8 cellular contexts compared by ENCODE assay signal in the genomic region with DNA sequence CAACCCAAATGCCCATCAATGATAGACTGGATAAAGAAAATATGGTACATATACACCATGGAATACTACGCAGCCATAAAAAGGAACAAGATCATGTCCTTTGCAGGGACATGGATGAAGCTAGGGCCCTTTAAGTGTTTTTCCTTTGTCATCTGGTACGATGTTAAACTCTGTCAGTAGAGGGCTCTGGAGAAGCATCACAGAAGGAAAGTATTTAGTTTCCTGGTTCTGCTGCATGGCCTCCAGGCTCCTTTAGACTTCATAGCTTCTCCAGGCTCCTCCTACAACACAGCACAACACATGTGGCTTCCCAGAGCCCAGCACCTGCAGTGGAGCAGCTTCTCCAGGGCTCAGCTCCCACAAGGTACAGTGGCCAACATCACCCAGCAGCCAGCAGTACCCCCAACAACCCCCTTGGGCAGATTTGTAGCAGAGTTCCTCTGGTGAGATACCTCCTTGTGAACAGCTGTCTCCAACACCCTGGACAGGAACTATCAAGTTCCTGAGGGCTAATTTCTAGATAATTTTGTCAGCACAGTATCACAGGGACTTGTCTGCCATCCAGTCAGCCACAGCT.
DNase-seq lines count a peak whose midpoint lies in the region; ATAC-seq and TF ChIP-seq lines count a peak whose summit lies in the region.

No MANE protein-coding gene starts in this region.

- H3K79me2 ChIP-seq in osteoblast (ENCODE audit: insufficient read depth, low read length) = no peaks in the 10 kb centered on the region

- H3K9me3 Mint-ChIP-seq in activated naive CD4-positive, alpha-beta T cell treated with anti-CD3 and anti-CD28 coated beads, Interleukin-2, amount 50 U/mL, for 72 hours = no peaks in the 10 kb centered on the region

- H3K4me3 ChIP-seq in astrocyte of the spinal cord (ENCODE audit: low read depth, low read length) (no peak overlapping the region), osteoblast (ENCODE audit: insufficient read depth, low read length) (no peak overlapping the region)

- H3K4me1 ChIP-seq in osteoblast (ENCODE audit: insufficient read depth, low read length) = peaks cover 8% of the 10 kb centered on the region

- TF ChIP-seq CTCF in astrocyte of the spinal cord (IDR thresholded peaks at IDR 0.05; ENCODE audit: low read depth, low read length) = peak; percentile 13
- TF ChIP-seq CTCF in osteoblast (IDR thresholded peaks at IDR 0.05; ENCODE audit: extremely low read depth, low read depth, low read length) = peak; percentile 50

- no peak for DNase-seq in activated naive CD4-positive, alpha-beta T cell treated with anti-CD3 and anti-CD28 coated beads, Interleukin-2, amount 50 U/mL, for 72 hours (ENCODE audit: low spot score in 2 of 2)
- DNase-seq in activated naive CD4-positive, alpha-beta T cell treated with anti-CD3 and anti-CD28 coated beads, Interleukin-2, amount 50 U/mL, for 16 hours = no peak
- peak; percentile 62 for DNase-seq in HT1080 (ENCODE audit: low read depth)
- no peak for DNase-seq in astrocyte of the spinal cord (ENCODE audit: low read depth, low spot score)
- no peak for DNase-seq in osteoblast (ENCODE audit: insufficient read length, low spot score, missing footprints)
- no peak for DNase-seq in NCI-H2081 treated with DMSO at 0.1 percent for 48 hours (lab: John Stamatoyannopoulos, UW)
- no peak for DNase-seq in KG1 (lab: John Stamatoyannopoulos, UW)

- in situ Hi-C loops in astrocyte of the spinal cord (cut with HindIII; ENCODE audit: low sequenced_read_pairs) = no loop called here

- no peak overlapping the region for H3K4me2 ChIP-seq in osteoblast (ENCODE audit: insufficient read depth, low read length)

- peak overlapping the region; percentile 75 for H2AFZ ChIP-seq in osteoblast (ENCODE audit: low read length)

- no peaks in the 10 kb centered on the region for H3K9me3 ChIP-seq in osteoblast (ENCODE audit: low read depth, low read length)

- H4K20me1 ChIP-seq in osteoblast (ENCODE audit: insufficient read depth, low read length) = no peaks in the 10 kb centered on the region

- peak; percentile 57 to 64 for ATAC-seq in activated naive CD4-positive, alpha-beta T cell treated with anti-CD3 and anti-CD28 coated beads, Interleukin-2, amount 50 U/mL, for 72 hours
- no peak for ATAC-seq in GM19324 (IDR thresholded peaks at IDR 0.05; ENCODE audit: low FRiP score, unreplicated experiment)

- no peaks in the 10 kb centered on the region for H3K36me3 ChIP-seq in osteoblast (ENCODE audit: insufficient read depth, low read length)

- no peak overlapping the region for H3K27ac ChIP-seq in osteoblast (ENCODE audit: low read depth, low read length)

- H3K36me3 Mint-ChIP-seq in activated naive CD4-positive, alpha-beta T cell treated with anti-CD3 and anti-CD28 coated beads, Interleukin-2, amount 50 U/mL, for 72 hours = no peaks in the 10 kb centered on the region

- H3K27ac Mint-ChIP-seq in activated naive CD4-positive, alpha-beta T cell treated with anti-CD3 and anti-CD28 coated beads, Interleukin-2, amount 50 U/mL, for 72 hours = no peak overlapping the region

- no peaks in the 10 kb centered on the region for H3K27me3 ChIP-seq in osteoblast (ENCODE audit: insufficient read depth, low read length)
